Comparison of ENCODE assay signal across 8 cellular contexts in genomic region chr4:21469438-21470032, GRCh38.
DNase-seq lines count a peak whose midpoint lies in the region; ATAC-seq, FAIRE-seq and TF ChIP-seq lines count a peak whose summit lies in the region.

No MANE protein-coding gene starts in this region.

- H3K4me1 ChIP-seq in A549, result no peaks in the 10 kb centered on the region
- no peaks in the 10 kb centered on the region for H3K4me1 ChIP-seq in GM23248 (ENCODE audit: insufficient read depth)

- peaks cover 39% of the 10 kb centered on the region for H3K27me3 ChIP-seq in GM23248 (replicated peaks; ENCODE audit: insufficient read depth)

- WGBS in A549 (ENCODE audit: missing lambda C conversion rate), result 4% methylated on average over 6 of the region's 6 CpGs
- 36 to 43% methylated on average over 6 of the region's 6 CpGs for WGBS in GM23248 (ENCODE audit: low coverage in 1 of 2, low lambda C conversion rate in 2 of 2, missing lambda C conversion rate in 2 of 2), 2 experiments

- no peaks in the 10 kb centered on the region for H3K36me3 ChIP-seq in GM23248 (ENCODE audit: low read depth)

- H3K9me3 Mint-ChIP-seq in glutamatergic neuron (ENCODE audit: unreplicated experiment) (peaks cover 2% of the 10 kb centered on the region), T-cell (peaks cover 0 to 12% (median 10%) of the 10 kb centered on the region in 3 donors)

- no peak for ATAC-seq in A549
- no peak for ATAC-seq in T-cell (replicated peaks in 1 of 4)

- H3K4me1 Mint-ChIP-seq in glutamatergic neuron (ENCODE audit: low read depth, unreplicated experiment), result peaks cover 11% of the 10 kb centered on the region
- no peaks in the 10 kb centered on the region for H3K4me1 Mint-ChIP-seq in T-cell

- H3K9ac ChIP-seq in GM23248, result no peak overlapping the region

- H3K9me3 ChIP-seq in A549, result no peaks in the 10 kb centered on the region
- no peaks in the 10 kb centered on the region for H3K9me3 ChIP-seq in GM23248 (ENCODE audit: low read depth)

- TF ChIP-seq CTCF in A549 (IDR thresholded peaks at IDR 0.05) (no peak), glutamatergic neuron (IDR thresholded peaks at IDR 0.05; ENCODE audit: partially characterized antibody, unreplicated experiment) (peak; percentile 88)

- TF ChIP-seq POLR2A in A549 (IDR thresholded peaks at IDR 0.05; ENCODE audit: low read length), result no peak

- peak; percentile 10 to 24; a peak in 2 of 5 replicates for TF ChIP-seq RAD21 in A549 (conservative IDR thresholded peaks at IDR 0.05 in 1 of 2, IDR thresholded peaks at IDR 0.05 in 1 of 2)

- no peaks in the 10 kb centered on the region for H3K79me2 ChIP-seq in GM23248 (ENCODE audit: insufficient read depth)

- CTCF ChIA-PET in A549 (lab: Yijun Ruan, JAX), result interaction anchor here (1.2 to 1.6 kb wide), 5 partner anchors 11 to 696 kb away, joined by 3 to 7 read pairs (median 4); no protein-coding TSS in a partner anchor
- CTCF ChIA-PET in T-cell (lab: Charles Lee), result interaction anchor here (0.7 to 1.2 kb wide), 2 partner anchors 696 to 1955 kb away, joined by 3 to 5 read pairs; no protein-coding TSS in a partner anchor

- H3K36me3 Mint-ChIP-seq in glutamatergic neuron (ENCODE audit: unreplicated experiment), result no peaks in the 10 kb centered on the region
- no peaks in the 10 kb centered on the region for H3K36me3 Mint-ChIP-seq in T-cell

- no peaks in the 10 kb centered on the region; the same call in 1 of the 2 replicates for H3F3A ChIP-seq in GM23248 (ENCODE audit: insufficient read depth)

- no peak for FAIRE-seq in A549 (lab: Jason Lieb, UNC)

- H4K20me1 ChIP-seq in GM23248 (ENCODE audit: insufficient read depth), result no peaks in the 10 kb centered on the region

- no peak for TF ChIP-seq EP300 in A549 (IDR thresholded peaks at IDR 0.05)

- H3K27ac Mint-ChIP-seq in glutamatergic neuron (ENCODE audit: unreplicated experiment) (no peak overlapping the region), T-cell (no peak overlapping the region)

- H3K4me3 ChIP-seq in A549 (no peak overlapping the region), GM23248 (no peak overlapping the region)

- DNase-seq in A549 (ENCODE audit: low read depth in 1 of 2, low spot score in 1 of 2), result peak in 1 of 2 experiments; percentile 0
- DNase-seq in GM23248, result peak; percentile 51
- DNase-seq in RKO (ENCODE audit: low spot score), result peak; percentile 43
- no peak for DNase-seq in glutamatergic neuron
- DNase-seq in 8988T, result no peak
- DNase-seq in HK-2 (ENCODE audit: unreplicated experiment), result no peak
- no peak for DNase-seq in T-cell
- no peak for DNase-seq in DMS79 treated with DMSO at 0.1 percent for 48 hours (lab: John Stamatoyannopoulos, UW)

- H3K4me3 Mint-ChIP-seq in glutamatergic neuron (ENCODE audit: unreplicated experiment) (no peak overlapping the region), T-cell (no peak overlapping the region)

- H3K9me2 ChIP-seq in GM23248 (ENCODE audit: insufficient read depth), result no peaks in the 10 kb centered on the region

- H3K27me3 Mint-ChIP-seq in glutamatergic neuron (ENCODE audit: unreplicated experiment) (peaks cover 2% of the 10 kb centered on the region), T-cell (no peaks in the 10 kb centered on the region)

- no peak overlapping the region for H2AFZ ChIP-seq in GM23248

- in situ Hi-C loops in GM23248 (cut with MboI), result loop anchor here (25.0 kb wide), 1 partner anchor 682 kb away; no protein-coding TSS in a partner anchor

- POLR2A ChIA-PET in A549 (lab: Yijun Ruan, JAX), result no interaction called here
- POLR2A ChIA-PET in T-cell (lab: Charles Lee), result no interaction called here

- H3K27ac ChIP-seq in A549 (no peak overlapping the region), GM23248 (no peak overlapping the region)

- H3K4me2 ChIP-seq in A549, result no peak overlapping the region
- H3K4me2 ChIP-seq in GM23248 (ENCODE audit: unreplicated experiment), result no peak overlapping the region

TF ChIP-seq in A549, 52 proteins besides CTCF, POLR2A, EP300 and RAD21:
- no peak for TF ChIP-seq SREBF2 (IDR thresholded peaks at IDR 0.05)

Comparison
In these comparisons a context has a peak if more than half of its experiments do, and no peak if none do; other contexts are left out.
1. DNase-seq: peak in GM23248 (single experiment) and RKO (single experiment); none in glutamatergic neuron (single experiment), 8988T (single experiment), HK-2 (single experiment), T-cell (0 of 34) and DMS79 treated with DMSO at 0.1 percent for 48 hours (single experiment).